Comparison of ENCODE assay signal across 1 cellular context in the genomic region with DNA sequence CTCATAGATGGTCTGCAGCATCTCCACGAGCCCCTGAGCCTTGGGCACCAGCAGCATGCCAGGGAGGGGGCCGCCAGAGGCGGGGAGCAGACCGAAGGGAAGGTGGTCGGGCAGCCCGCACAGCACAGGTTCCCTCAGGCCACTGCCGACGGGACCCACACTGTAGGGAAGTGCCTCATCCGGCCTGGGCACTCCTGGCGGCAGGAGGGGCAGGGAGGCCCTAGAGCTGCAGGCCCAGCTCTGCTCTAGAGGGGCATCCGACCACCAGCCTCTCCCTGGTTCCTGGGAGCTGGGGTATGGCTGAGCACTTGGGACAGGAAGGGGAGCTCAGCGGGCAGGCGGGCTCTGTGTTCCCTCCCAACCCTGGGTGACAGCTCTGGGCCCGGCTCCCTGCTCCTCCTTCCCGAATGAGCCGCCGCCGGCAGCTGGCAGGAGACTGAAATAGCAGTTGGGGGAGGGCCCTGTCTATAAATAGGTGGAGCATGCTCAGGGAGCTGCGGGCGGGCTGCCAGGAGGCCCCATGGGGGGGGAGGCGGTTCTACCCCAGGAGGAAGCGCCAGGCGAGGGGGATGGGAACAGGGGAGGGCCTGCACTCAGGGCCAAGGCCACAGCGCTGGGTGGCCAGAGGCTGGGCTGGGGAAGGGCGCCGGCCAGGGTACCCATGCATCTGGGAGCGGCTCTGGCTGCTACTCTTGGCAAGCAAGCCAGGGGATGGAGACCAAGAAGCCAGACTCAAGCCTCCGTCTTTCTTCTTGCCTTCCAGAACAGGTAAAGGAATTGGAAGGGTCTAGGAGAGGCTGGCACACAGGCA.
A peak's percentile ranks its signal among the peaks of the same experiment; 100 is the strongest.
TF ChIP-seq lines count a peak whose summit lies in the region.

No MANE protein-coding gene starts in this region.

TF ChIP-seq in HepG2, 621 proteins besides CTCF, POLR2A, EP300 and RAD21 (continued from another document and continues in another):
- TF ChIP-seq, protein P1, sequence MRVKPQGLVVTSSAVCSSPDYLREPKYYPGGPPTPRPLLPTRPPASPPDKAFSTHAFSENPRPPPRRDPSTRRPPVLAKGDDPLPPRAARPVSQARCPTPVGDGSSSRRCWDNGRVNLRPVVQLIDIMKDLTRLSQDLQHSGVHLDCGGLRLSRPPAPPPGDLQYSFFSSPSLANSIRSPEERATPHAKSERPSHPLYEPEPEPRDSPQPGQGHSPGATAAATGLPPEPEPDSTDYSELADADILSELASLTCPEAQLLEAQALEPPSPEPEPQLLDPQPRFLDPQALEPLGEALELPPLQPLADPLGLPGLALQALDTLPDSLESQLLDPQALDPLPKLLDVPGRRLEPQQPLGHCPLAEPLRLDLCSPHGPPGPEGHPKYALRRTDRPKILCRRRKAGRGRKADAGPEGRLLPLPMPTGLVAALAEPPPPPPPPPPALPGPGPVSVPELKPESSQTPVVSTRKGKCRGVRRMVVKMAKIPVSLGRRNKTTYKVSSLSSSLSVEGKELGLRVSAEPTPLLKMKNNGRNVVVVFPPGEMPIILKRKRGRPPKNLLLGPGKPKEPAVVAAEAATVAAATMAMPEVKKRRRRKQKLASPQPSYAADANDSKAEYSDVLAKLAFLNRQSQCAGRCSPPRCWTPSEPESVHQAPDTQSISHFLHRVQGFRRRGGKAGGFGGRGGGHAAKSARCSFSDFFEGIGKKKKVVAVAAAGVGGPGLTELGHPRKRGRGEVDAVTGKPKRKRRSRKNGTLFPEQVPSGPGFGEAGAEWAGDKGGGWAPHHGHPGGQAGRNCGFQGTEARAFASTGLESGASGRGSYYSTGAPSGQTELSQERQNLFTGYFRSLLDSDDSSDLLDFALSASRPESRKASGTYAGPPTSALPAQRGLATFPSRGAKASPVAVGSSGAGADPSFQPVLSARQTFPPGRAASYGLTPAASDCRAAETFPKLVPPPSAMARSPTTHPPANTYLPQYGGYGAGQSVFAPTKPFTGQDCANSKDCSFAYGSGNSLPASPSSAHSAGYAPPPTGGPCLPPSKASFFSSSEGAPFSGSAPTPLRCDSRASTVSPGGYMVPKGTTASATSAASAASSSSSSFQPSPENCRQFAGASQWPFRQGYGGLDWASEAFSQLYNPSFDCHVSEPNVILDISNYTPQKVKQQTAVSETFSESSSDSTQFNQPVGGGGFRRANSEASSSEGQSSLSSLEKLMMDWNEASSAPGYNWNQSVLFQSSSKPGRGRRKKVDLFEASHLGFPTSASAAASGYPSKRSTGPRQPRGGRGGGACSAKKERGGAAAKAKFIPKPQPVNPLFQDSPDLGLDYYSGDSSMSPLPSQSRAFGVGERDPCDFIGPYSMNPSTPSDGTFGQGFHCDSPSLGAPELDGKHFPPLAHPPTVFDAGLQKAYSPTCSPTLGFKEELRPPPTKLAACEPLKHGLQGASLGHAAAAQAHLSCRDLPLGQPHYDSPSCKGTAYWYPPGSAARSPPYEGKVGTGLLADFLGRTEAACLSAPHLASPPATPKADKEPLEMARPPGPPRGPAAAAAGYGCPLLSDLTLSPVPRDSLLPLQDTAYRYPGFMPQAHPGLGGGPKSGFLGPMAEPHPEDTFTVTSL (CRISPR knock-in tag; IDR thresholded peaks at IDR 0.05; ENCODE audit: borderline replicate concordance) = peak; percentile 77
- peak; percentile 99 for TF ChIP-seq MTA1 (CRISPR knock-in tag; IDR thresholded peaks at IDR 0.05; ENCODE audit: borderline replicate concordance)
- peak; percentile 86 for TF ChIP-seq MIER2 (CRISPR knock-in tag; IDR thresholded peaks at IDR 0.05)
- TF ChIP-seq RARG (CRISPR knock-in tag; IDR thresholded peaks at IDR 0.05; ENCODE audit: low read depth) = peak; percentile 77; the same call in 1 of the 2 replicates
- TF ChIP-seq ZNF354B (CRISPR knock-in tag; IDR thresholded peaks at IDR 0.05) = peak; percentile 88; the same call in 1 of the 2 replicates
- TF ChIP-seq, protein P2, sequence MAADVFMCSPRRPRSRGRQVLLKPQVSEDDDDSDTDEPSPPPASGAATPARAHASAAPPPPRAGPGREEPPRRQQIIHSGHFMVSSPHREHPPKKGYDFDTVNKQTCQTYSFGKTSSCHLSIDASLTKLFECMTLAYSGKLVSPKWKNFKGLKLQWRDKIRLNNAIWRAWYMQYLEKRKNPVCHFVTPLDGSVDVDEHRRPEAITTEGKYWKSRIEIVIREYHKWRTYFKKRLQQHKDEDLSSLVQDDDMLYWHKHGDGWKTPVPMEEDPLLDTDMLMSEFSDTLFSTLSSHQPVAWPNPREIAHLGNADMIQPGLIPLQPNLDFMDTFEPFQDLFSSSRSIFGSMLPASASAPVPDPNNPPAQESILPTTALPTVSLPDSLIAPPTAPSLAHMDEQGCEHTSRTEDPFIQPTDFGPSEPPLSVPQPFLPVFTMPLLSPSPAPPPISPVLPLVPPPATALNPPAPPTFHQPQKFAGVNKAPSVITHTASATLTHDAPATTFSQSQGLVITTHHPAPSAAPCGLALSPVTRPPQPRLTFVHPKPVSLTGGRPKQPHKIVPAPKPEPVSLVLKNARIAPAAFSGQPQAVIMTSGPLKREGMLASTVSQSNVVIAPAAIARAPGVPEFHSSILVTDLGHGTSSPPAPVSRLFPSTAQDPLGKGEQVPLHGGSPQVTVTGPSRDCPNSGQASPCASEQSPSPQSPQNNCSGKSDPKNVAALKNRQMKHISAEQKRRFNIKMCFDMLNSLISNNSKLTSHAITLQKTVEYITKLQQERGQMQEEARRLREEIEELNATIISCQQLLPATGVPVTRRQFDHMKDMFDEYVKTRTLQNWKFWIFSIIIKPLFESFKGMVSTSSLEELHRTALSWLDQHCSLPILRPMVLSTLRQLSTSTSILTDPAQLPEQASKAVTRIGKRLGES (CRISPR knock-in tag; IDR thresholded peaks at IDR 0.05; ENCODE audit: borderline replicate concordance) = no peak
- TF ChIP-seq, protein P3, sequence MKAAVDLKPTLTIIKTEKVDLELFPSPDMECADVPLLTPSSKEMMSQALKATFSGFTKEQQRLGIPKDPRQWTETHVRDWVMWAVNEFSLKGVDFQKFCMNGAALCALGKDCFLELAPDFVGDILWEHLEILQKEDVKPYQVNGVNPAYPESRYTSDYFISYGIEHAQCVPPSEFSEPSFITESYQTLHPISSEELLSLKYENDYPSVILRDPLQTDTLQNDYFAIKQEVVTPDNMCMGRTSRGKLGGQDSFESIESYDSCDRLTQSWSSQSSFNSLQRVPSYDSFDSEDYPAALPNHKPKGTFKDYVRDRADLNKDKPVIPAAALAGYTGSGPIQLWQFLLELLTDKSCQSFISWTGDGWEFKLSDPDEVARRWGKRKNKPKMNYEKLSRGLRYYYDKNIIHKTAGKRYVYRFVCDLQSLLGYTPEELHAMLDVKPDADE (CRISPR knock-in tag; IDR thresholded peaks at IDR 0.05) = no peak
- TF ChIP-seq CEBPG (CRISPR knock-in tag; IDR thresholded peaks at IDR 0.05) = 0 out of 2 replicates have a peak, but pooled peaks have one; percentile 56
- TF ChIP-seq PRMT3 (CRISPR knock-in tag; IDR thresholded peaks at IDR 0.05; ENCODE audit: borderline replicate concordance, low read depth) = no peak
- TF ChIP-seq ZNF780A (CRISPR knock-in tag; IDR thresholded peaks at IDR 0.05) = no peak; the same call in 1 of the 2 replicates
- peak; percentile 100 for TF ChIP-seq ZNF501 (CRISPR knock-in tag; IDR thresholded peaks at IDR 0.05)
- peak; percentile 95 for TF ChIP-seq PITX1 (CRISPR knock-in tag; IDR thresholded peaks at IDR 0.05)
- no peak for TF ChIP-seq NR1H2 (CRISPR knock-in tag; IDR thresholded peaks at IDR 0.05; ENCODE audit: borderline replicate concordance, low read depth)
- TF ChIP-seq ZNF709 (CRISPR knock-in tag; IDR thresholded peaks at IDR 0.05) = peak; percentile 95
- TF ChIP-seq, protein P4, sequence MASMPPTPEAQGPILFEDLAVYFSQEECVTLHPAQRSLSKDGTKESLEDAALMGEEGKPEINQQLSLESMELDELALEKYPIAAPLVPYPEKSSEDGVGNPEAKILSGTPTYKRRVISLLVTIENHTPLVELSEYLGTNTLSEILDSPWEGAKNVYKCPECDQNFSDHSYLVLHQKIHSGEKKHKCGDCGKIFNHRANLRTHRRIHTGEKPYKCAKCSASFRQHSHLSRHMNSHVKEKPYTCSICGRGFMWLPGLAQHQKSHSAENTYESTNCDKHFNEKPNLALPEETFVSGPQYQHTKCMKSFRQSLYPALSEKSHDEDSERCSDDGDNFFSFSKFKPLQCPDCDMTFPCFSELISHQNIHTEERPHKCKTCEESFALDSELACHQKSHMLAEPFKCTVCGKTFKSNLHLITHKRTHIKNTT (CRISPR knock-in tag; IDR thresholded peaks at IDR 0.05) = no peak
- peak; percentile 97 for TF ChIP-seq PCBP1 (IDR thresholded peaks at IDR 0.05; ENCODE audit: borderline replicate concordance, low read depth, low read length)
- peak; percentile 96 for TF ChIP-seq ZNF761 (CRISPR knock-in tag; conservative IDR thresholded peaks at IDR 0.05)
- TF ChIP-seq, protein P5, sequence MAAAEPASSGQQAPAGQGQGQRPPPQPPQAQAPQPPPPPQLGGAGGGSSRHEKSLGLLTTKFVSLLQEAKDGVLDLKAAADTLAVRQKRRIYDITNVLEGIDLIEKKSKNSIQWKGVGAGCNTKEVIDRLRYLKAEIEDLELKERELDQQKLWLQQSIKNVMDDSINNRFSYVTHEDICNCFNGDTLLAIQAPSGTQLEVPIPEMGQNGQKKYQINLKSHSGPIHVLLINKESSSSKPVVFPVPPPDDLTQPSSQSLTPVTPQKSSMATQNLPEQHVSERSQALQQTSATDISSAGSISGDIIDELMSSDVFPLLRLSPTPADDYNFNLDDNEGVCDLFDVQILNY (CRISPR knock-in tag; conservative IDR thresholded peaks at IDR 0.05) = no peak; the same call in 1 of the 2 replicates
- peak; percentile 47; the same call in 1 of the 2 replicates for TF ChIP-seq TBX3 (IDR thresholded peaks at IDR 0.05; ENCODE audit: borderline replicate concordance)
- TF ChIP-seq, protein P6, sequence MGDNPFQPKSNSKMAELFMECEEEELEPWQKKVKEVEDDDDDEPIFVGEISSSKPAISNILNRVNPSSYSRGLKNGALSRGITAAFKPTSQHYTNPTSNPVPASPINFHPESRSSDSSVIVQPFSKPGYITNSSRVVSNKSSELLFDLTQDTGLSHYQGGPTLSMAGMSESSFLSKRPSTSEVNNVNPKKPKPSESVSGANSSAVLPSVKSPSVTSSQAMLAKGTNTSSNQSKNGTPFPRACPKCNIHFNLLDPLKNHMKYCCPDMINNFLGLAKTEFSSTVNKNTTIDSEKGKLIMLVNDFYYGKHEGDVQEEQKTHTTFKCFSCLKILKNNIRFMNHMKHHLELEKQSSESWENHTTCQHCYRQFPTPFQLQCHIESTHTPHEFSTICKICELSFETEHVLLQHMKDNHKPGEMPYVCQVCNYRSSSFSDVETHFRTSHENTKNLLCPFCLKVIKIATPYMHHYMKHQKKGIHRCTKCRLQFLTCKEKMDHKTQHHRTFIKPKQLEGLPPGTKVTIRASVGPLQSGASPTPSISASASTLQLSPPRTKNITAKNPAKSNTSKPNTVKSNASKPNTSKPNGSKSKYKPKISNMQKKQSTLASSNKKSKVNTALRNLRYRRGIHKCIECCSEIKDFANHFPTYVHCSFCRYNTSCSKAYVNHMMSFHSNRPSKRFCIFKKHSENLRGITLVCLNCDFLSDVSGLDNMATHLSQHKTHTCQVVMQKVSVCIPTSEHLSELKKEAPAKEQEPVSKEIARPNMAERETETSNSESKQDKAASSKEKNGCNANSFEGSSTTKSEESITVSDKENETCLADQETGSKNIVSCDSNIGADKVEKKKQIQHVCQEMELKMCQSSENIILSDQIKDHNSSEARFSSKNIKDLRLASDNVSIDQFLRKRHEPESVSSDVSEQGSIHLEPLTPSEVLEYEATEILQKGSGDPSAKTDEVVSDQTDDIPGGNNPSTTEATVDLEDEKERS (CRISPR knock-in tag; IDR thresholded peaks at IDR 0.05) = peak; percentile 96
- TF ChIP-seq SALL1 (CRISPR knock-in tag; IDR thresholded peaks at IDR 0.05) = peak; percentile 98
- TF ChIP-seq ZSCAN21 (CRISPR knock-in tag; IDR thresholded peaks at IDR 0.05; ENCODE audit: borderline replicate concordance) = peak; percentile 95
- no peak for TF ChIP-seq ZFP36 (IDR thresholded peaks at IDR 0.05; ENCODE audit: borderline replicate concordance, low read depth, low read length, partially characterized antibody)
- peak; percentile 95 for TF ChIP-seq NCOA2 (CRISPR knock-in tag; IDR thresholded peaks at IDR 0.05)
- TF ChIP-seq ATRX (CRISPR knock-in tag; IDR thresholded peaks at IDR 0.05; ENCODE audit: borderline replicate concordance) = no peak
- TF ChIP-seq ZNF180 (CRISPR knock-in tag; IDR thresholded peaks at IDR 0.05; ENCODE audit: borderline replicate concordance, low read depth) = no peak
- no peak for TF ChIP-seq THYN1 (CRISPR knock-in tag; IDR thresholded peaks at IDR 0.05; ENCODE audit: borderline replicate concordance, low read depth)
- no peak for TF ChIP-seq SUZ12 (IDR thresholded peaks at IDR 0.05; ENCODE audit: low read depth, low read length)
- no peak for TF ChIP-seq LCORL (IDR thresholded peaks at IDR 0.05)
- TF ChIP-seq LCORL (CRISPR knock-in tag; IDR thresholded peaks at IDR 0.05) = peak; percentile 98
- TF ChIP-seq IKZF4 (CRISPR knock-in tag; IDR thresholded peaks at IDR 0.05; ENCODE audit: borderline replicate concordance, low read depth, not compliant biosample characterization) = peak; percentile 58
- TF ChIP-seq PHB2 (IDR thresholded peaks at IDR 0.05; ENCODE audit: partially characterized antibody) = no peak
- peak; percentile 94 for TF ChIP-seq ESRRA (CRISPR knock-in tag; IDR thresholded peaks at IDR 0.05; ENCODE audit: low read depth)
- TF ChIP-seq NPAS2 (CRISPR knock-in tag; IDR thresholded peaks at IDR 0.05; ENCODE audit: borderline replicate concordance) = no peak
- no peak for TF ChIP-seq HOXA7 (CRISPR knock-in tag; IDR thresholded peaks at IDR 0.05)
- peak; percentile 95 for TF ChIP-seq KDM5B (CRISPR knock-in tag; IDR thresholded peaks at IDR 0.05; ENCODE audit: borderline replicate concordance)
- no peak for TF ChIP-seq SYNCRIP (IDR thresholded peaks at IDR 0.05; ENCODE audit: insufficient read depth, low read depth, low read length)
- TF ChIP-seq, protein P7, sequence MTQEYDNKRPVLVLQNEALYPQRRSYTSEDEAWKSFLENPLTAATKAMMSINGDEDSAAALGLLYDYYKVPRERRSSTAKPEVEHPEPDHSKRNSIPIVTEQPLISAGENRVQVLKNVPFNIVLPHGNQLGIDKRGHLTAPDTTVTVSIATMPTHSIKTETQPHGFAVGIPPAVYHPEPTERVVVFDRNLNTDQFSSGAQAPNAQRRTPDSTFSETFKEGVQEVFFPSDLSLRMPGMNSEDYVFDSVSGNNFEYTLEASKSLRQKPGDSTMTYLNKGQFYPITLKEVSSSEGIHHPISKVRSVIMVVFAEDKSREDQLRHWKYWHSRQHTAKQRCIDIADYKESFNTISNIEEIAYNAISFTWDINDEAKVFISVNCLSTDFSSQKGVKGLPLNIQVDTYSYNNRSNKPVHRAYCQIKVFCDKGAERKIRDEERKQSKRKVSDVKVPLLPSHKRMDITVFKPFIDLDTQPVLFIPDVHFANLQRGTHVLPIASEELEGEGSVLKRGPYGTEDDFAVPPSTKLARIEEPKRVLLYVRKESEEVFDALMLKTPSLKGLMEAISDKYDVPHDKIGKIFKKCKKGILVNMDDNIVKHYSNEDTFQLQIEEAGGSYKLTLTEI (CRISPR knock-in tag; conservative IDR thresholded peaks at IDR 0.05) = no peak
- 0 out of 2 replicates have a peak, but pooled peaks have one; percentile 55 for TF ChIP-seq ZNF569 (CRISPR knock-in tag; IDR thresholded peaks at IDR 0.05; ENCODE audit: borderline replicate concordance)
- TF ChIP-seq SRSF1 (optimal IDR thresholded peaks at IDR 0.05; ENCODE audit: low read depth, low read length) = peak; percentile 100
- no peak for TF ChIP-seq ZSCAN12 (CRISPR knock-in tag; IDR thresholded peaks at IDR 0.05)
- TF ChIP-seq STAT5B (CRISPR knock-in tag; IDR thresholded peaks at IDR 0.05) = no peak
- TF ChIP-seq JUN (CRISPR knock-in tag; IDR thresholded peaks at IDR 0.05) = peak; percentile 90
